ENCODE assay signal across 8 cellular contexts in the genomic region with DNA sequence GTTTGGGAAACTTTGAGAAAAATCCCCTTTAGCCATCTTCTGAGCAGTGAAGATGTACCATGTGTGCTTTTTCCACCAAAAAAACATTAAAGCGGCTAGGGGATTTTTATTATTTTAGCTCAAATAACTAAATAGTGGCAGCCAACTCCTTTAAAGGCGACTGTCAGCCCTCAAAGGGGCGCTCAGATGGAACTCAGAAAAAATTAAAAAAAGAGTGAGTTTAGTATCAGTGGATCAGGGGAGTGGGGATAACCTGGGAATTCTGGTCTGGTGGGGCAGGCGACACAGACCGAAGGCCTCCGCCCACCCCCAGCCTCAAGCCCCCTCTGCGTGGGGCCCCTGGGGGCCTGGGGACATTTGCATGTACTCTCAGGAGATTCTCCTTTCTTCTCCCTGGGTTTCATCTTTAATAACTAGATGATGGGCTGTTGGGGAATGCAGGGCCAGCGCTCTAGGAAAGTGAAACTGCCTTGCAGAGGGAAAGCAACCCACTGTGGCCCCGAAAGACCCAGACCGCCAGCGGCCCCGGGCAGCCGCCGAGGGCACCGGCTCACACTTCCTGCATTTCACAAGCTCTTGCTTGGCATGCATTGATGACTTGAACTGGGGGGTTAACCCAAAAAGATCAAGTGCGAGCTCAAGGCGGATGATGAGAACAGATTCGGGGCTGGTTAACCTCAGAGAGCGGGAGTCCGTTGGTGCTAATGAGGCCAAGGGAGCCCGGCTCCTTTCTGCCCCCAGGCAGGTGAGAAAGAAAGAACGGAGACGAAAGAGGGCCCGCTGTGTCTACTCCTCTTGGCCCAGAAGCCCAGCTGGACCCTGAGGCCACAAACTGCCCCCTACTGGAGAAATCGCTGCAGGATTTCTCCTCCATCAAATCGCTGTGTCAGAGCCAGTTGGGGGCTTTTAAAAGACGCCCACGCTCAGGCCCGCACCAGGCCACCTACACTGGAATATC. TPM values are rescaled to one million over a fixed set of nuclear protein-coding genes. Genes with fewer than 3 reads are reported as not detected.
A peak's percentile ranks its signal among the peaks of the same experiment; 100 is the strongest.
DNase-seq lines count a peak whose midpoint lies in the region; ATAC-seq and TF ChIP-seq lines count a peak whose summit lies in the region.

No MANE protein-coding gene starts in this region.

- H3K9ac ChIP-seq in skeletal muscle tissue (ENCODE audit: low read depth in 1 of 3, low read length in 3 of 3): peak overlapping the region in 2 of 3 donors; percentile 53 to 73

- peak overlapping the region; percentile 56 to 78 (median 61) for H3K4me3 ChIP-seq in skeletal muscle tissue (ENCODE audit: low read length in 3 of 3)

- H3K9me3 ChIP-seq in skeletal muscle tissue (ENCODE audit: control insufficient read depth in 3 of 3, low read length in 3 of 3): no peaks in the 10 kb centered on the region

- H3K27me3 ChIP-seq in skeletal muscle tissue (ENCODE audit: control insufficient read depth in 3 of 3, insufficient read depth in 3 of 3, low read length in 3 of 3): no peaks in the 10 kb centered on the region

- peak; percentile 52 for TF ChIP-seq POLR2A in GM19193 (IDR thresholded peaks at IDR 0.05; ENCODE audit: extremely low read depth, insufficient read depth, insufficient read length)

- ATAC-seq in HG03354 (IDR thresholded peaks at IDR 0.05; ENCODE audit: poor library complexity, severe bottlenecking, unreplicated experiment): peak; percentile 44
- ATAC-seq in GM18519 (IDR thresholded peaks at IDR 0.05; ENCODE audit: low FRiP score, unreplicated experiment): no peak

- H3K36me3 ChIP-seq in skeletal muscle tissue (ENCODE audit: control insufficient read depth in 3 of 3, insufficient read depth in 3 of 3, low read length in 3 of 3): no peaks in the 10 kb centered on the region

- DNase-seq in AG08396 (ENCODE audit: low spot score) (peak; percentile 35), fibroblast of peridontal ligament (ENCODE audit: extremely low read depth) (peak; percentile 35), T1000 (lab: John Stamatoyannopoulos, UW) (no peak)
- DNase-seq in activated CD4-positive, alpha-beta T cell treated with anti-CD3 and anti-CD28 coated beads, Interleukin-2, amount 50 U/mL, for 1 hour: peak; percentile 36

- H3K4me1 ChIP-seq in skeletal muscle tissue (ENCODE audit: control insufficient read depth in 3 of 3, insufficient read depth in 3 of 3, low read length in 3 of 3): peaks cover 0 to 7% (median 5%) of the 10 kb centered on the region in 3 donors

- no peak overlapping the region for H3K27ac ChIP-seq in skeletal muscle tissue (ENCODE audit: low read depth, low read length)

RNA-seq across cellular contexts. Expression of a gene that starts 7.3 kb away (rescaled TPM):
- total RNA-seq in skeletal muscle tissue: 1.0 TPM
